ENCODE assay signal across 1 cellular context in the genomic region with DNA sequence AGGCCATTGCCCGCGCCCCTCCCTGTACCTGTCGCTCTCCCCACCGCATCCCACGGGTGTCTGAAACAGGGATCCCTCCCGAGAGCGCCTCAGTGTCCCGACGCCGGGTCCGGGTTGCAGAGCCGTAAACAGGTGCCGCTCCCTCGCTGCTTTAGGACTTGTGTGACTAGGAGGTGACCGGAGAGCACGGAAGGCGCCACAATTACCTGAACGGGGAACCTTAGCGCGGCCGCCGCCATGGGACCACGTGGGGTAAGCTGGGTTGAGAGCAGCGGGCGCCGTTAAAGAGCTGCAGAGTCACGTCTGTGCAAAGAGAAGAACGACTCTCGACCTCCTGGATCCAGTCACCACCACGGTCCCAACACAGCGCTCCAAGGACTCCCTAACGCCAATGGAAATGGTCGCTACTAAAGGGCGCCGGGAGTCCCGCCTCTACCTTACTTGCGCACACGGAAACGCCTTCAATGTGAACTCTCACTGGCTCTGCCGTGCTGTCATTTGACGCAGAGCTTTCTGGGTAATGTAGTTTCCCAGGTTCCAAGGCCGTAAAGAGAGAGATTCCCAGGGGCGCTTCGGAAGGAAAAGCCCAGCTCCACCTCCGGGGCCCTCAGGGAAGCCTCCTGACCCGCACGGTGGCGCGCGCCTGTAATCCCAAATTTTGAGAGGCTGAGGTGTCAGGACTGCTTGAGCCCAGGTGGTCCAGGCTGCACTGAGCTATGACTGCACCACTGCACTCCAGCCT.
A peak's percentile ranks its signal among the peaks of the same experiment; 100 is the strongest.
TF ChIP-seq lines count a peak whose summit lies in the region.

ZNF552 (minus strand) TSS at position 409 of the 742 bp plus-strand sequence; CDS start at position 239, 170 bp downstream.

TF ChIP-seq in HepG2, 621 proteins besides CTCF, POLR2A, EP300 and RAD21 (continued from another document and continues in another):
- TF ChIP-seq, protein P1, sequence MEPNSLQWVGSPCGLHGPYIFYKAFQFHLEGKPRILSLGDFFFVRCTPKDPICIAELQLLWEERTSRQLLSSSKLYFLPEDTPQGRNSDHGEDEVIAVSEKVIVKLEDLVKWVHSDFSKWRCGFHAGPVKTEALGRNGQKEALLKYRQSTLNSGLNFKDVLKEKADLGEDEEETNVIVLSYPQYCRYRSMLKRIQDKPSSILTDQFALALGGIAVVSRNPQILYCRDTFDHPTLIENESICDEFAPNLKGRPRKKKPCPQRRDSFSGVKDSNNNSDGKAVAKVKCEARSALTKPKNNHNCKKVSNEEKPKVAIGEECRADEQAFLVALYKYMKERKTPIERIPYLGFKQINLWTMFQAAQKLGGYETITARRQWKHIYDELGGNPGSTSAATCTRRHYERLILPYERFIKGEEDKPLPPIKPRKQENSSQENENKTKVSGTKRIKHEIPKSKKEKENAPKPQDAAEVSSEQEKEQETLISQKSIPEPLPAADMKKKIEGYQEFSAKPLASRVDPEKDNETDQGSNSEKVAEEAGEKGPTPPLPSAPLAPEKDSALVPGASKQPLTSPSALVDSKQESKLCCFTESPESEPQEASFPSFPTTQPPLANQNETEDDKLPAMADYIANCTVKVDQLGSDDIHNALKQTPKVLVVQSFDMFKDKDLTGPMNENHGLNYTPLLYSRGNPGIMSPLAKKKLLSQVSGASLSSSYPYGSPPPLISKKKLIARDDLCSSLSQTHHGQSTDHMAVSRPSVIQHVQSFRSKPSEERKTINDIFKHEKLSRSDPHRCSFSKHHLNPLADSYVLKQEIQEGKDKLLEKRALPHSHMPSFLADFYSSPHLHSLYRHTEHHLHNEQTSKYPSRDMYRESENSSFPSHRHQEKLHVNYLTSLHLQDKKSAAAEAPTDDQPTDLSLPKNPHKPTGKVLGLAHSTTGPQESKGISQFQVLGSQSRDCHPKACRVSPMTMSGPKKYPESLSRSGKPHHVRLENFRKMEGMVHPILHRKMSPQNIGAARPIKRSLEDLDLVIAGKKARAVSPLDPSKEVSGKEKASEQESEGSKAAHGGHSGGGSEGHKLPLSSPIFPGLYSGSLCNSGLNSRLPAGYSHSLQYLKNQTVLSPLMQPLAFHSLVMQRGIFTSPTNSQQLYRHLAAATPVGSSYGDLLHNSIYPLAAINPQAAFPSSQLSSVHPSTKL (CRISPR knock-in tag; IDR thresholded peaks at IDR 0.05), result no peak; the same call in 1 of the 2 replicates
- TF ChIP-seq ZNF335 (CRISPR knock-in tag; IDR thresholded peaks at IDR 0.05) (0 out of 2 replicates have a peak, but pooled peaks have one; percentile 67), NFKB2 (CRISPR knock-in tag; IDR thresholded peaks at IDR 0.05; ENCODE audit: borderline replicate concordance) (peak; percentile 88; the same call in 1 of the 2 replicates), MYC (CRISPR knock-in tag; IDR thresholded peaks at IDR 0.05; ENCODE audit: borderline replicate concordance) (peak; percentile 43; the same call in 1 of the 2 replicates), KAT8 (CRISPR knock-in tag; IDR thresholded peaks at IDR 0.05) (peak; percentile 91), ZSCAN25 (CRISPR knock-in tag; IDR thresholded peaks at IDR 0.05) (0 out of 2 replicates have a peak, but pooled peaks have one; percentile 12), SP140L (CRISPR knock-in tag; IDR thresholded peaks at IDR 0.05; ENCODE audit: borderline replicate concordance) (no peak), ZNF766 (CRISPR knock-in tag; IDR thresholded peaks at IDR 0.05; ENCODE audit: borderline replicate concordance) (no peak), ZSCAN31 (CRISPR knock-in tag; IDR thresholded peaks at IDR 0.05; ENCODE audit: low read depth) (0 out of 2 replicates have a peak, but pooled peaks have one; percentile 72), GTF3A (CRISPR knock-in tag; conservative IDR thresholded peaks at IDR 0.05) (no peak), CSRNP1 (CRISPR knock-in tag; IDR thresholded peaks at IDR 0.05) (peak; percentile 61; the same call in 1 of the 2 replicates), HNRNPUL1 (IDR thresholded peaks at IDR 0.05; ENCODE audit: low read depth, low read length) (no peak), ZNF367 (CRISPR knock-in tag; IDR thresholded peaks at IDR 0.05; ENCODE audit: borderline replicate concordance) (no peak), SRY (CRISPR knock-in tag; IDR thresholded peaks at IDR 0.05) (peak; percentile 83), KLF6 (CRISPR knock-in tag; IDR thresholded peaks at IDR 0.05) (peak; percentile 36; the same call in 1 of the 2 replicates), TCF12 (IDR thresholded peaks at IDR 0.05) (no peak), TCF12 (CRISPR knock-in tag; IDR thresholded peaks at IDR 0.05) (no peak), YEATS4 (CRISPR knock-in tag; IDR thresholded peaks at IDR 0.05; ENCODE audit: borderline replicate concordance) (peak; percentile 62; the same call in 1 of the 2 replicates), HOXA9 (CRISPR knock-in tag; IDR thresholded peaks at IDR 0.05; ENCODE audit: borderline replicate concordance) (no peak), NR2F1 (CRISPR knock-in tag; IDR thresholded peaks at IDR 0.05) (no peak), KDM5A (IDR thresholded peaks at IDR 0.05; ENCODE audit: borderline replicate concordance, low read length) (peak; percentile 65; the same call in 1 of the 2 replicates), TRAFD1 (CRISPR knock-in tag; IDR thresholded peaks at IDR 0.05; ENCODE audit: borderline replicate concordance) (0 out of 2 replicates have a peak, but pooled peaks have one; percentile 78), ZNF350 (CRISPR knock-in tag; IDR thresholded peaks at IDR 0.05; ENCODE audit: borderline replicate concordance, low read depth) (peak; percentile 69; the same call in 1 of the 2 replicates), SIN3A (IDR thresholded peaks at IDR 0.05; ENCODE audit: borderline replicate concordance, low read depth, low read length) (peak; percentile 80; the same call in 1 of the 2 replicates), NFYB (CRISPR knock-in tag; IDR thresholded peaks at IDR 0.05) (peak; percentile 93), ZNF615 (CRISPR knock-in tag; IDR thresholded peaks at IDR 0.05; ENCODE audit: borderline replicate concordance) (no peak), FOXO4 (CRISPR knock-in tag; conservative IDR thresholded peaks at IDR 0.05) (0 out of 2 replicates have a peak, but pooled peaks have one; percentile 57), DPF2 (CRISPR knock-in tag; IDR thresholded peaks at IDR 0.05; ENCODE audit: borderline replicate concordance, low read depth) (no peak)
- TF ChIP-seq, protein P2, sequence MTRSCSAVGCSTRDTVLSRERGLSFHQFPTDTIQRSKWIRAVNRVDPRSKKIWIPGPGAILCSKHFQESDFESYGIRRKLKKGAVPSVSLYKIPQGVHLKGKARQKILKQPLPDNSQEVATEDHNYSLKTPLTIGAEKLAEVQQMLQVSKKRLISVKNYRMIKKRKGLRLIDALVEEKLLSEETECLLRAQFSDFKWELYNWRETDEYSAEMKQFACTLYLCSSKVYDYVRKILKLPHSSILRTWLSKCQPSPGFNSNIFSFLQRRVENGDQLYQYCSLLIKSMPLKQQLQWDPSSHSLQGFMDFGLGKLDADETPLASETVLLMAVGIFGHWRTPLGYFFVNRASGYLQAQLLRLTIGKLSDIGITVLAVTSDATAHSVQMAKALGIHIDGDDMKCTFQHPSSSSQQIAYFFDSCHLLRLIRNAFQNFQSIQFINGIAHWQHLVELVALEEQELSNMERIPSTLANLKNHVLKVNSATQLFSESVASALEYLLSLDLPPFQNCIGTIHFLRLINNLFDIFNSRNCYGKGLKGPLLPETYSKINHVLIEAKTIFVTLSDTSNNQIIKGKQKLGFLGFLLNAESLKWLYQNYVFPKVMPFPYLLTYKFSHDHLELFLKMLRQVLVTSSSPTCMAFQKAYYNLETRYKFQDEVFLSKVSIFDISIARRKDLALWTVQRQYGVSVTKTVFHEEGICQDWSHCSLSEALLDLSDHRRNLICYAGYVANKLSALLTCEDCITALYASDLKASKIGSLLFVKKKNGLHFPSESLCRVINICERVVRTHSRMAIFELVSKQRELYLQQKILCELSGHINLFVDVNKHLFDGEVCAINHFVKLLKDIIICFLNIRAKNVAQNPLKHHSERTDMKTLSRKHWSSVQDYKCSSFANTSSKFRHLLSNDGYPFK (CRISPR knock-in tag; IDR thresholded peaks at IDR 0.05; ENCODE audit: borderline replicate concordance), result peak; percentile 83; the same call in 1 of the 2 replicates
- TF ChIP-seq, protein P3, sequence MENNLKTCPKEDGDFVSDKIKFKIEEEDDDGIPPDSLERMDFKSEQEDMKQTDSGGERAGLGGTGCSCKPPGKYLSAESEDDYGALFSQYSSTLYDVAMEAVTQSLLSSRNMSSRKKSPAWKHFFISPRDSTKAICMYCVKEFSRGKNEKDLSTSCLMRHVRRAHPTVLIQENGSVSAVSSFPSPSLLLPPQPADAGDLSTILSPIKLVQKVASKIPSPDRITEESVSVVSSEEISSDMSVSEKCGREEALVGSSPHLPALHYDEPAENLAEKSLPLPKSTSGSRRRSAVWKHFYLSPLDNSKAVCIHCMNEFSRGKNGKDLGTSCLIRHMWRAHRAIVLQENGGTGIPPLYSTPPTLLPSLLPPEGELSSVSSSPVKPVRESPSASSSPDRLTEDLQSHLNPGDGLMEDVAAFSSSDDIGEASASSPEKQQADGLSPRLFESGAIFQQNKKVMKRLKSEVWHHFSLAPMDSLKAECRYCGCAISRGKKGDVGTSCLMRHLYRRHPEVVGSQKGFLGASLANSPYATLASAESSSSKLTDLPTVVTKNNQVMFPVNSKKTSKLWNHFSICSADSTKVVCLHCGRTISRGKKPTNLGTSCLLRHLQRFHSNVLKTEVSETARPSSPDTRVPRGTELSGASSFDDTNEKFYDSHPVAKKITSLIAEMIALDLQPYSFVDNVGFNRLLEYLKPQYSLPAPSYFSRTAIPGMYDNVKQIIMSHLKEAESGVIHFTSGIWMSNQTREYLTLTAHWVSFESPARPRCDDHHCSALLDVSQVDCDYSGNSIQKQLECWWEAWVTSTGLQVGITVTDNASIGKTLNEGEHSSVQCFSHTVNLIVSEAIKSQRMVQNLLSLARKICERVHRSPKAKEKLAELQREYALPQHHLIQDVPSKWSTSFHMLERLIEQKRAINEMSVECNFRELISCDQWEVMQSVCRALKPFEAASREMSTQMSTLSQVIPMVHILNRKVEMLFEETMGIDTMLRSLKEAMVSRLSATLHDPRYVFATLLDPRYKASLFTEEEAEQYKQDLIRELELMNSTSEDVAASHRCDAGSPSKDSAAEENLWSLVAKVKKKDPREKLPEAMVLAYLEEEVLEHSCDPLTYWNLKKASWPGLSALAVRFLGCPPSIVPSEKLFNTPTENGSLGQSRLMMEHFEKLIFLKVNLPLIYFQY (CRISPR knock-in tag; IDR thresholded peaks at IDR 0.05; ENCODE audit: borderline replicate concordance), result no peak
- TF ChIP-seq, protein P4, sequence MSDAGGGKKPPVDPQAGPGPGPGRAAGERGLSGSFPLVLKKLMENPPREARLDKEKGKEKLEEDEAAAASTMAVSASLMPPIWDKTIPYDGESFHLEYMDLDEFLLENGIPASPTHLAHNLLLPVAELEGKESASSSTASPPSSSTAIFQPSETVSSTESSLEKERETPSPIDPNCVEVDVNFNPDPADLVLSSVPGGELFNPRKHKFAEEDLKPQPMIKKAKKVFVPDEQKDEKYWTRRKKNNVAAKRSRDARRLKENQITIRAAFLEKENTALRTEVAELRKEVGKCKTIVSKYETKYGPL (CRISPR knock-in tag; IDR thresholded peaks at IDR 0.05), result no peak
- TF ChIP-seq, protein P5, sequence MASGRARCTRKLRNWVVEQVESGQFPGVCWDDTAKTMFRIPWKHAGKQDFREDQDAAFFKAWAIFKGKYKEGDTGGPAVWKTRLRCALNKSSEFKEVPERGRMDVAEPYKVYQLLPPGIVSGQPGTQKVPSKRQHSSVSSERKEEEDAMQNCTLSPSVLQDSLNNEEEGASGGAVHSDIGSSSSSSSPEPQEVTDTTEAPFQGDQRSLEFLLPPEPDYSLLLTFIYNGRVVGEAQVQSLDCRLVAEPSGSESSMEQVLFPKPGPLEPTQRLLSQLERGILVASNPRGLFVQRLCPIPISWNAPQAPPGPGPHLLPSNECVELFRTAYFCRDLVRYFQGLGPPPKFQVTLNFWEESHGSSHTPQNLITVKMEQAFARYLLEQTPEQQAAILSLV (CRISPR knock-in tag; IDR thresholded peaks at IDR 0.05; ENCODE audit: borderline replicate concordance), result 0 out of 2 replicates have a peak, but pooled peaks have one; percentile 54
